Comparison of ENCODE assay signal across 8 cellular contexts in the genomic region with DNA sequence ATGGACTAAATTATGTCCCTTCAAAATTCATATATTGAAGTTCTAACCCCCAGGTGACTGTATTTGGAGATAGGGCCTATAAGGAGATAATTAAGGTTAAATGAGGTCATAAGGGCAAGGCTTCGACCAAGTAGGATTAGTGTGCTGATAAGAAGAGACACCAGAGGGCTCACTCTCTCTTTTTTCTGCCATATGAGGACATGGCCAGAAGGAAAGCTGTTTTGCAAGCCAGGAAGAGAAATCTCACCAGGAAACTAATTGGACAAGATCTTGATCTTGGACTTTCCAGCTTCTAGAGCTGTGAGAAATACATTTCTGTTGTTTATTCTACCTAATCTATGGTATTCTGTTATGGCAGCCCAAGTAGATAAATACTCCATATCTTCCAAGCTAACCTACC.
A peak's percentile ranks its signal among the peaks of the same experiment; 100 is the strongest.
DNase-seq lines count a peak whose midpoint lies in the region; ATAC-seq, FAIRE-seq and TF ChIP-seq lines count a peak whose summit lies in the region.

No MANE protein-coding gene starts in this region.

- 29 to 50% methylated on average over 1 of the region's 1 CpG for WGBS in GM23248 (ENCODE audit: low coverage in 1 of 2, low lambda C conversion rate in 2 of 2, missing lambda C conversion rate in 2 of 2), 2 experiments

- TF ChIP-seq CTCF in fibroblast of pulmonary artery (IDR thresholded peaks at IDR 0.05; ENCODE audit: low read length, missing control alignments) (peak; percentile 22), ascending aorta (IDR thresholded peaks at IDR 0.05) (no peak)

- no peak overlapping the region for H3K27ac ChIP-seq in GM23248
- no peak overlapping the region for H3K27ac ChIP-seq in ascending aorta

- H3K27me3 ChIP-seq in GM23248 (replicated peaks; ENCODE audit: insufficient read depth) (no peaks in the 10 kb centered on the region), ascending aorta (no peaks in the 10 kb centered on the region)

- H3K4me1 ChIP-seq in GM23248 (ENCODE audit: insufficient read depth) (peaks cover 6% of the 10 kb centered on the region; the same call in 1 of the 2 replicates), ascending aorta (no peaks in the 10 kb centered on the region)

- H3K36me3 ChIP-seq in GM23248 (ENCODE audit: low read depth) (no peaks in the 10 kb centered on the region), ascending aorta (no peaks in the 10 kb centered on the region)

- no peak overlapping the region for H3K9ac ChIP-seq in GM23248

- H3K4me3 ChIP-seq in GM23248 (no peak overlapping the region), fibroblast of pulmonary artery (replicated peaks; ENCODE audit: low read depth, low read length) (no peak overlapping the region), ascending aorta (no peak overlapping the region)

- FAIRE-seq in A204.1 (lab: Jason Lieb, UNC): peak; percentile 74

- H3F3A ChIP-seq in GM23248 (ENCODE audit: insufficient read depth): no peaks in the 10 kb centered on the region

- no peaks in the 10 kb centered on the region for H3K79me2 ChIP-seq in GM23248 (ENCODE audit: insufficient read depth)

- no peak for ATAC-seq in GM21381 (IDR thresholded peaks at IDR 0.05; ENCODE audit: unreplicated experiment)

- intact Hi-C loops in ascending aorta (cut with DNase I): no loop called here

- DNase-seq in GM23248: peak; percentile 31
- peak; percentile 31 for DNase-seq in NCI-H460 (ENCODE audit: extremely low read depth, low read depth)
- peak; percentile 40 for DNase-seq in fibroblast of pulmonary artery (ENCODE audit: low read depth)
- DNase-seq in activated gamma-delta T cell treated with Interleukin-2 at 50 U/mL for 16 hours: no peak
- DNase-seq in activated CD4-positive, alpha-beta T cell treated with anti-CD3 and anti-CD28 coated beads, Interleukin-2, amount 50 U/mL, for 4 hours: no peak
- DNase-seq in ascending aorta (ENCODE audit: low spot score in 2 of 2): no peak

- peak overlapping the region; percentile 55 for H2AFZ ChIP-seq in GM23248

- H4K20me1 ChIP-seq in GM23248 (ENCODE audit: insufficient read depth): no peaks in the 10 kb centered on the region

- H3K9me3 ChIP-seq in GM23248 (ENCODE audit: low read depth) (no peaks in the 10 kb centered on the region), ascending aorta (no peaks in the 10 kb centered on the region)

- no peaks in the 10 kb centered on the region for H3K9me2 ChIP-seq in GM23248 (ENCODE audit: insufficient read depth)

- no peak overlapping the region for H3K4me2 ChIP-seq in GM23248 (ENCODE audit: unreplicated experiment)

- in situ Hi-C loops in GM23248 (cut with MboI): no loop called here

Comparison
In these comparisons a context has a peak if more than half of its experiments do, and no peak if none do; other contexts are left out.
1. DNase-seq: peak in GM23248 (single experiment), NCI-H460 (single experiment) and fibroblast of pulmonary artery (single experiment); none in activated gamma-delta T cell treated with Interleukin-2 at 50 U/mL for 16 hours (single experiment), activated CD4-positive, alpha-beta T cell treated with anti-CD3 and anti-CD28 coated beads, Interleukin-2, amount 50 U/mL, for 4 hours (0 of 2) and ascending aorta (0 of 2).